Comparison of ENCODE assay signal across 17 cellular contexts in genomic region chr9:18707489-18708210, GRCh38.
"Had no signal": no experiment of that assay in that cellular context is flagged by ENCODE, and none has a peak within 500 bp of the region (broad histone marks: within the 10 kb centered on the region; RNA-seq: fewer than 3 reads in every experiment).

No MANE protein-coding gene starts in this region.

- DNase-seq: activated B cell treated with CpG ODN at 0.5 μM for 24 hours; activated CD4-positive, alpha-beta T cell treated with anti-CD3 and anti-CD28 coated beads, Interleukin-2, amount 10 ng/mL, durations not matched to agents 7 days and 5 days; activated naive CD4-positive, alpha-beta T cell treated with anti-CD3 and anti-CD28 coated beads, Interleukin-2, amount 50 U/mL, for 16 hours; activated T-cell treated with anti-CD3 and anti-CD28 coated beads for 4 hours; brain microvascular endothelial cell; cerebellar nuclear complex; endodermal cell; kidney; left ventricle myocardium superior; naive B cell; stomach; T-helper 2 cell; uterus had no signal

- H3K27me3 Mint-ChIP-seq: activated B cell treated with CpG ODN at 0.5 μM for 24 hours; activated CD4-positive, alpha-beta T cell treated with anti-CD3 and anti-CD28 coated beads, Interleukin-2, amount 10 ng/mL, durations not matched to agents 7 days and 5 days; naive B cell had no signal

- H3K36me3 ChIP-seq: stomach, uterus had no signal

- FAIRE-seq: frontal cortex, kidney, TTC549 had no signal

- H3K4me1 Mint-ChIP-seq: activated B cell treated with CpG ODN at 0.5 μM for 24 hours; activated CD4-positive, alpha-beta T cell treated with anti-CD3 and anti-CD28 coated beads, Interleukin-2, amount 10 ng/mL, durations not matched to agents 7 days and 5 days; naive B cell had no signal

- H3K4me3 ChIP-seq: skin epidermis, stomach, uterus had no signal

- H3K27ac Mint-ChIP-seq: activated B cell treated with CpG ODN at 0.5 μM for 24 hours; activated CD4-positive, alpha-beta T cell treated with anti-CD3 and anti-CD28 coated beads, Interleukin-2, amount 10 ng/mL, durations not matched to agents 7 days and 5 days; activated T-helper 2 cell treated with anti-CD3 and anti-CD28 coated beads, Interferon-gamma antibody, Interleukin-2, Interleukin-4, amounts not matched to agents 10 μg/mL and 5 μg/mL and 100 μg/mL, durations not matched to agents 14 hours and 24 hours and 36 hours; endodermal cell; naive B cell had no signal

- H3K4me3 Mint-ChIP-seq: activated B cell treated with CpG ODN at 0.5 μM for 24 hours; activated CD4-positive, alpha-beta T cell treated with anti-CD3 and anti-CD28 coated beads, Interleukin-2, amount 10 ng/mL, durations not matched to agents 7 days and 5 days; endodermal cell; naive B cell had no signal

- H3K36me3 Mint-ChIP-seq: naive B cell had no signal

- H3K27ac ChIP-seq: brain microvascular endothelial cell had no signal

- H3K9me3 Mint-ChIP-seq: activated CD4-positive, alpha-beta T cell treated with anti-CD3 and anti-CD28 coated beads, Interleukin-2, amount 10 ng/mL, durations not matched to agents 7 days and 5 days; activated T-helper 2 cell treated with anti-CD3 and anti-CD28 coated beads, Interferon-gamma antibody, Interleukin-2, Interleukin-4, amounts not matched to agents 10 μg/mL and 5 μg/mL and 100 μg/mL, durations not matched to agents 14 hours and 24 hours and 36 hours had no signal

- H3K9me3 ChIP-seq: stomach, uterus had no signal

- H3K27me3 ChIP-seq: brain microvascular endothelial cell, stomach, uterus had no signal
